ENCODE assay signal across 19 cellular contexts in genomic region chr16:54584121-54584520, GRCh38.
DNase-seq lines count a peak whose midpoint lies in the region; ATAC-seq and TF ChIP-seq lines count a peak whose summit lies in the region.
"Had no signal": no experiment of that assay in that cellular context is flagged by ENCODE, and none has a peak within 500 bp of the region (broad histone marks: within the 10 kb centered on the region; RNA-seq: fewer than 3 reads in every experiment).

No MANE protein-coding gene starts in this region.

- TF ChIP-seq EP300 in esophagus muscularis mucosa (IDR thresholded peaks at IDR 0.05) = no peak

- BruUV-seq in Caco-2 (replicated peaks; lab: Mats Ljungman, UMichigan) = no TSS peak

- H3K9me3 Mint-ChIP-seq in Caco-2 (ENCODE audit: unreplicated experiment) = peaks cover 20% of the 10 kb centered on the region
- H3K9me3 Mint-ChIP-seq in T-helper 2 cell treated with Interferon-gamma antibody and Interleukin-4, amounts not matched to agents 5 μg/mL and 100 μg/mL, for 36 hours = no peaks in the 10 kb centered on the region
- H3K9me3 Mint-ChIP-seq: CD4-positive, alpha-beta T cell; CD8-positive, alpha-beta T cell had no signal

- TF ChIP-seq CTCF in Caco-2 (IDR thresholded peaks at IDR 0.05; ENCODE audit: insufficient read depth in 1 of 2, low read depth in 1 of 2, low read length in 1 of 2, severe bottlenecking in 1 of 2, unreplicated experiment in 1 of 2) = no peak
- no peak for TF ChIP-seq CTCF in esophagus muscularis mucosa (IDR thresholded peaks at IDR 0.05)

- H3K4me3 ChIP-seq in Caco-2 (ENCODE audit: low read depth, low read length) = no peak overlapping the region
- no peak overlapping the region for H3K4me3 ChIP-seq in esophagus muscularis mucosa
- H3K4me3 ChIP-seq: BLaER1 treated with 17β-estradiol and CSF1 and Interleukin-3, amounts not matched to agents 10 nM and 100 nM had no signal

- 81% methylated on average over 3 of the region's 3 CpGs for WGBS in esophagus muscularis mucosa

- no peak overlapping the region for H3K27ac Mint-ChIP-seq in Caco-2 (ENCODE audit: unreplicated experiment)
- H3K27ac Mint-ChIP-seq in T-helper 2 cell treated with Interferon-gamma antibody and Interleukin-4, amounts not matched to agents 5 μg/mL and 100 μg/mL, for 36 hours = no peak overlapping the region
- H3K27ac Mint-ChIP-seq: B cell; CD4-positive, alpha-beta T cell; CD8-positive, alpha-beta T cell had no signal

- peaks cover 22% of the 10 kb centered on the region for H3K4me1 Mint-ChIP-seq in Caco-2 (ENCODE audit: low read depth, unreplicated experiment)
- H3K4me1 Mint-ChIP-seq in T-helper 2 cell treated with Interferon-gamma antibody and Interleukin-4, amounts not matched to agents 5 μg/mL and 100 μg/mL, for 36 hours (ENCODE audit: low read depth) = no peaks in the 10 kb centered on the region
- H3K4me1 Mint-ChIP-seq: B cell had no signal

- H3K27ac ChIP-seq in esophagus muscularis mucosa (replicated peaks in 1 of 4) = no peak overlapping the region
- H3K27ac ChIP-seq: BLaER1 treated with 17β-estradiol and CSF1 and Interleukin-3, amounts not matched to agents 10 nM and 100 nM; C4-2B had no signal

- DNase-seq in Caco-2 = peak; percentile 42 to 46
- peak; percentile 21 for DNase-seq in esophagus muscularis mucosa (ENCODE audit: extremely low spot score)
- DNase-seq in T-helper 2 cell treated with Interferon-gamma antibody and Interleukin-4, amounts not matched to agents 5 μg/mL and 100 μg/mL, for 36 hours (ENCODE audit: low spot score) = no peak
- DNase-seq: 8988T; AML-193; CD4-positive, alpha-beta T cell; CD8-positive, alpha-beta T cell; DMS 273 treated with DMSO at 0.1 percent for 48 hours; DMS153; DMS53; DMS79; DND-41; EL; GF-D8 had no signal

- CTCF ChIA-PET in Caco-2 (lab: Charles Lee) = no interaction called here

- no peaks in the 10 kb centered on the region for H3K36me3 Mint-ChIP-seq in Caco-2 (ENCODE audit: insufficient read depth, unreplicated experiment)
- H3K36me3 Mint-ChIP-seq in T-helper 2 cell treated with Interferon-gamma antibody and Interleukin-4, amounts not matched to agents 5 μg/mL and 100 μg/mL, for 36 hours (ENCODE audit: low read depth) = no peaks in the 10 kb centered on the region
- H3K36me3 Mint-ChIP-seq: CD8-positive, alpha-beta T cell had no signal

- ATAC-seq in HG03135 (IDR thresholded peaks at IDR 0.05; ENCODE audit: unreplicated experiment) = no peak
- ATAC-seq in HG02938 (IDR thresholded peaks at IDR 0.05; ENCODE audit: unreplicated experiment) = no peak
- ATAC-seq: CD8-positive, alpha-beta T cell had no signal

- no peaks in the 10 kb centered on the region for H3K27me3 ChIP-seq in Caco-2 (replicated peaks; ENCODE audit: control insufficient read depth, insufficient read depth, low read length)
- H3K27me3 ChIP-seq in esophagus muscularis mucosa = peaks cover 0 to 31% (median 0%) of the 10 kb centered on the region in 4 donors
- H3K27me3 ChIP-seq: BLaER1 treated with 17β-estradiol and CSF1 and Interleukin-3, amounts not matched to agents 10 nM and 100 nM had no signal

- POLR2A ChIA-PET in Caco-2 (lab: Charles Lee) = no interaction called here

- intact Hi-C loops in Caco-2 (cut with micrococcal nuclease; ENCODE audit: unreplicated experiment) (no loop called here), esophagus muscularis mucosa (cut with DNase I) (no loop called here)

- no peak for TF ChIP-seq POLR2A in esophagus muscularis mucosa (IDR thresholded peaks at IDR 0.05; ENCODE audit: low read depth)

- H3K4me1 ChIP-seq in Caco-2 (peaks cover 18% of the 10 kb centered on the region), esophagus muscularis mucosa (no peaks in the 10 kb centered on the region)
- H3K4me1 ChIP-seq: BLaER1 treated with 17β-estradiol and CSF1 and Interleukin-3, amounts not matched to agents 10 nM and 100 nM had no signal

- H3K36me3 ChIP-seq in Caco-2 (ENCODE audit: control insufficient read depth, insufficient read depth, low read length) (no peaks in the 10 kb centered on the region), esophagus muscularis mucosa (no peaks in the 10 kb centered on the region)
- H3K36me3 ChIP-seq: BLaER1 treated with 17β-estradiol and CSF1 and Interleukin-3, amounts not matched to agents 10 nM and 100 nM had no signal

- H3K27me3 Mint-ChIP-seq in Caco-2 (ENCODE audit: insufficient read depth, unreplicated experiment) = no peaks in the 10 kb centered on the region
- H3K27me3 Mint-ChIP-seq in T-helper 2 cell treated with Interferon-gamma antibody and Interleukin-4, amounts not matched to agents 5 μg/mL and 100 μg/mL, for 36 hours (ENCODE audit: low read depth) = peaks cover 3% of the 10 kb centered on the region

- H3K9me3 ChIP-seq in Caco-2 (0 out of 2 replicates have a peak, but pooled peaks cover 8% of the 10 kb centered on the region), esophagus muscularis mucosa (no peaks in the 10 kb centered on the region)
- H3K9me3 ChIP-seq: BLaER1 treated with 17β-estradiol and CSF1 and Interleukin-3, amounts not matched to agents 10 nM and 100 nM had no signal

- no peak overlapping the region for H3K4me3 Mint-ChIP-seq in Caco-2 (ENCODE audit: unreplicated experiment)
- H3K4me3 Mint-ChIP-seq in T-helper 2 cell treated with Interferon-gamma antibody and Interleukin-4, amounts not matched to agents 5 μg/mL and 100 μg/mL, for 36 hours = no peak overlapping the region
- H3K4me3 Mint-ChIP-seq: B cell; CD4-positive, alpha-beta T cell; CD8-positive, alpha-beta T cell had no signal
